ENCODE assay signal across 8 cellular contexts in the genomic region with DNA sequence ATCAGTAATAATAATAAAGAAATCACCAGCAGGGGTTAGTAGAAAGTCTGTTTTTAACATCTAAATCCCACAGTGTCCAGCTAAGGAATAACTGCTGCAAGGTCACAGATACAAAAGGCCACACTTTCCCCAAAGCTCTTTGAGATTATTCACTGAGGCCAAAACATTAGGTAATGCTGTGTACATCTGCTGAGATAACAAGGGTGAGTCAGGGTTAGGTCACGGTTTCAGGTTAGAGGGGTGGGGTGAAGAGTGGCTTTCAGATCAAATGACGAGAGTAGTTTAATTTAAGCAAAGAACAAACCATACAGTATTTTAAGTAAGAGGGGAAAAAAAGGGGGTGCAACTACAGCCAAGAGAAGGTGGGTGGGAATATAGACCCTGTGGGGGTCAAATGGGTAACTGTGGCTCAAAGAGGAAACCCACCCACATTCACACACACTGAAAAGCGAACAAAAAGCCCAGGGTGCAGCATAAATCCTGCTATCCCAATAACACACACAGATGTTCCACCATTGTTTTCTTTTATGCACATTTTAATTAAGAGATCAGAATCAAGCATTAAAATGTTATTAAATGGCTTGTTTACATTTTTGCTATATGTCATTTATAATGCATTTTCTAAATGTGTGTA.
DNase-seq lines count a peak whose midpoint lies in the region; ATAC-seq, FAIRE-seq and TF ChIP-seq lines count a peak whose summit lies in the region.

No MANE protein-coding gene starts in this region.

- H3K27ac ChIP-seq in HCT116 (ENCODE audit: low read depth, low read length) (peak overlapping the region; percentile 79), RWPE2 (ENCODE audit: poor library complexity, severe bottlenecking) (no peak overlapping the region)

- peak overlapping the region; percentile 65 for H3K4me2 ChIP-seq in HCT116 (ENCODE audit: low read length)

- CTCF ChIA-PET in HCT116 (lab: Charles Lee): interaction anchor here (1.0 kb wide), 1 partner anchor 121 kb away, joined by 3 read pairs; no protein-coding TSS in a partner anchor

- peak; percentile 93 for FAIRE-seq in islet of Langerhans (lab: Jason Lieb, UNC)
- no peak for FAIRE-seq in frontal cortex (lab: Jason Lieb, UNC)

- ATAC-seq in HCT116: peak; percentile 89
- peak; percentile 99 for ATAC-seq in RWPE2 (ENCODE audit: low read depth)

- H2AFZ ChIP-seq in HCT116 (ENCODE audit: low read depth, low read length, poor library complexity, severe bottlenecking): no peak overlapping the region

- H3K79me2 ChIP-seq in HCT116 (ENCODE audit: insufficient read depth, low read length): peaks cover 74% of the 10 kb centered on the region

- H3K9me3 ChIP-seq in HCT116 (ENCODE audit: control insufficient read depth in 1 of 2, insufficient read depth in 1 of 2, low read depth in 1 of 2, low read length in 2 of 2): no peaks in the 10 kb centered on the region
- no peaks in the 10 kb centered on the region for H3K9me3 ChIP-seq in RWPE2 (ENCODE audit: severe bottlenecking)

- H3K27me3 ChIP-seq in HCT116 (ENCODE audit: insufficient read depth, low read length): no peaks in the 10 kb centered on the region
- H3K27me3 ChIP-seq in RWPE2 (ENCODE audit: insufficient read depth, poor library complexity, severe bottlenecking): no peaks in the 10 kb centered on the region

- peaks cover 0 to 6% of the 10 kb centered on the region in 2 experiments; a peak in 1 of 4 replicates for H3K36me3 ChIP-seq in HCT116 (ENCODE audit: control insufficient read depth in 1 of 2, insufficient read depth in 2 of 2, low read length in 2 of 2)
- H3K36me3 ChIP-seq in RWPE2 (ENCODE audit: low read depth): no peaks in the 10 kb centered on the region

- H3K4me3 ChIP-seq in HCT116 (replicated peaks in 1 of 2; ENCODE audit: low read depth in 1 of 2, low read length in 2 of 2): peak overlapping the region in 1 of 2 experiments; percentile 23; a peak in 2 of 4 replicates
- H3K4me3 ChIP-seq in RWPE2 (ENCODE audit: severe bottlenecking): no peak overlapping the region

- H4K20me1 ChIP-seq in HCT116 (ENCODE audit: insufficient read depth): no peaks in the 10 kb centered on the region

- H3K9ac ChIP-seq in HCT116 (ENCODE audit: low read length): peak overlapping the region; percentile 56

- RAD21 ChIA-PET in HCT116 (lab: Charles Lee; ENCODE audit: low non-redundant PET in 1 of 2, low total read pairs in 2 of 2, uncharacterized antibody in 2 of 2, unreplicated experiment in 2 of 2): no interaction called here

- no TSS peak for BruUV-seq in HCT116 (replicated peaks; lab: Mats Ljungman, UMichigan)

- no peak for TF ChIP-seq POLR2A in HCT116 (IDR thresholded peaks at IDR 0.05; ENCODE audit: borderline replicate concordance, extremely low read depth, insufficient read depth, insufficient read length)

- intact Hi-C loops in HCT116 (cut with micrococcal nuclease): loop anchor here (5.0 kb wide), 1 partner anchor 59 kb away; no protein-coding TSS in a partner anchor

- no peaks in the 10 kb centered on the region for H3K9me2 ChIP-seq in HCT116 (ENCODE audit: insufficient read depth)

- H3K4me1 ChIP-seq in HCT116 (ENCODE audit: control insufficient read depth in 1 of 2, insufficient read depth in 2 of 2, low read length in 2 of 2): peaks cover 57 to 86% of the 10 kb centered on the region in 2 experiments
- H3K4me1 ChIP-seq in RWPE2 (ENCODE audit: insufficient read depth, poor library complexity, severe bottlenecking): peaks cover 18% of the 10 kb centered on the region

- POLR2A ChIA-PET in HCT116 (lab: Charles Lee): no interaction called here

- DNase-seq in ELF-1 (ENCODE audit: low read depth, low spot score) (peak; percentile 9), HCT116 (ENCODE audit: low read depth, low spot score) (peak; percentile 88), RWPE2 (ENCODE audit: low spot score) (no peak), SHP77 (lab: John Stamatoyannopoulos, UW) (no peak), NCI-H446 (lab: John Stamatoyannopoulos, UW) (no peak), frontal cortex (ENCODE audit: low spot score in 2 of 2) (no peak), NCI-H128 (lab: John Stamatoyannopoulos, UW; ENCODE audit: unreplicated experiment) (no peak)

- peak; percentile 52 for TF ChIP-seq RAD21 in HCT116 (IDR thresholded peaks at IDR 0.05; ENCODE audit: low read depth)

- TF ChIP-seq CTCF in HCT116 (IDR thresholded peaks at IDR 0.05 in 2 of 3, conservative IDR thresholded peaks at IDR 0.05 in 1 of 3; ENCODE audit: borderline replicate concordance in 1 of 3, insufficient read depth in 1 of 3, low read depth in 2 of 3, low read length in 2 of 3): no peak
- no peak for TF ChIP-seq CTCF in RWPE2 (IDR thresholded peaks at IDR 0.05; ENCODE audit: poor library complexity, severe bottlenecking)

TF ChIP-seq in HCT116, 20 proteins besides CTCF, POLR2A, EP300 and RAD21:
- TF ChIP-seq JUND (IDR thresholded peaks at IDR 0.05): peak; percentile 96
- TF ChIP-seq SRF (IDR thresholded peaks at IDR 0.05; ENCODE audit: low read depth): peak; percentile 73; the same call in 1 of the 2 replicates
- TF ChIP-seq, protein P1, sequence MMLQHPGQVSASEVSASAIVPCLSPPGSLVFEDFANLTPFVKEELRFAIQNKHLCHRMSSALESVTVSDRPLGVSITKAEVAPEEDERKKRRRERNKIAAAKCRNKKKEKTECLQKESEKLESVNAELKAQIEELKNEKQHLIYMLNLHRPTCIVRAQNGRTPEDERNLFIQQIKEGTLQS (IDR thresholded peaks at IDR 0.05): peak; percentile 68
- TF ChIP-seq EZH2phosphoT487 (IDR thresholded peaks at IDR 0.05; ENCODE audit: borderline replicate concordance): no peak
- TF ChIP-seq, protein P2, sequence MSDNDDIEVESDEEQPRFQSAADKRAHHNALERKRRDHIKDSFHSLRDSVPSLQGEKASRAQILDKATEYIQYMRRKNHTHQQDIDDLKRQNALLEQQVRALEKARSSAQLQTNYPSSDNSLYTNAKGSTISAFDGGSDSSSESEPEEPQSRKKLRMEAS (IDR thresholded peaks at IDR 0.05): peak; percentile 60; the same call in 1 of the 2 replicates
- TF ChIP-seq TCF7L2 (IDR thresholded peaks at IDR 0.05; ENCODE audit: borderline replicate concordance, extremely low read depth, insufficient read depth, insufficient read length): peak; percentile 75
- no peak for TF ChIP-seq ZNF274 (IDR thresholded peaks at IDR 0.05; ENCODE audit: low read depth, low read length)
- no peak for TF ChIP-seq ELF1 (IDR thresholded peaks at IDR 0.05; ENCODE audit: borderline replicate concordance, low read depth)
- TF ChIP-seq EZH2 (IDR thresholded peaks at IDR 0.05): no peak
- TF ChIP-seq EGR1 (IDR thresholded peaks at IDR 0.05; ENCODE audit: low read depth): no peak
- TF ChIP-seq, protein P3, sequence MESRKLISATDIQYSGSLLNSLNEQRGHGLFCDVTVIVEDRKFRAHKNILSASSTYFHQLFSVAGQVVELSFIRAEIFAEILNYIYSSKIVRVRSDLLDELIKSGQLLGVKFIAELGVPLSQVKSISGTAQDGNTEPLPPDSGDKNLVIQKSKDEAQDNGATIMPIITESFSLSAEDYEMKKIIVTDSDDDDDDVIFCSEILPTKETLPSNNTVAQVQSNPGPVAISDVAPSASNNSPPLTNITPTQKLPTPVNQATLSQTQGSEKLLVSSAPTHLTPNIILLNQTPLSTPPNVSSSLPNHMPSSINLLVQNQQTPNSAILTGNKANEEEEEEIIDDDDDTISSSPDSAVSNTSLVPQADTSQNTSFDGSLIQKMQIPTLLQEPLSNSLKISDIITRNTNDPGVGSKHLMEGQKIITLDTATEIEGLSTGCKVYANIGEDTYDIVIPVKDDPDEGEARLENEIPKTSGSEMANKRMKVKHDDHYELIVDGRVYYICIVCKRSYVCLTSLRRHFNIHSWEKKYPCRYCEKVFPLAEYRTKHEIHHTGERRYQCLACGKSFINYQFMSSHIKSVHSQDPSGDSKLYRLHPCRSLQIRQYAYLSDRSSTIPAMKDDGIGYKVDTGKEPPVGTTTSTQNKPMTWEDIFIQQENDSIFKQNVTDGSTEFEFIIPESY (IDR thresholded peaks at IDR 0.05; ENCODE audit: extremely low read depth, insufficient replicate concordance, low read length): peak; percentile 78
- TF ChIP-seq CEBPB (IDR thresholded peaks at IDR 0.05; ENCODE audit: low read depth): peak; percentile 94
- TF ChIP-seq SP1 (IDR thresholded peaks at IDR 0.05; ENCODE audit: low read depth): peak; percentile 98
- peak; percentile 94 for TF ChIP-seq CBX3 (IDR thresholded peaks at IDR 0.05; ENCODE audit: low read depth)
- no peak for TF ChIP-seq ZFX (IDR thresholded peaks at IDR 0.05)
- TF ChIP-seq FOSL1 (IDR thresholded peaks at IDR 0.05; ENCODE audit: low read depth): peak; percentile 97
- TF ChIP-seq SIN3A (IDR thresholded peaks at IDR 0.05; ENCODE audit: low read depth): peak; percentile 67; the same call in 1 of the 2 replicates
- TF ChIP-seq POLR2AphosphoS5 (IDR thresholded peaks at IDR 0.05; ENCODE audit: low read depth, low read length): peak; percentile 72
- TF ChIP-seq YY1 (IDR thresholded peaks at IDR 0.05; ENCODE audit: extremely low read depth, insufficient replicate concordance, low read depth, low read length): peak; percentile 80
- TF ChIP-seq, protein P4, sequence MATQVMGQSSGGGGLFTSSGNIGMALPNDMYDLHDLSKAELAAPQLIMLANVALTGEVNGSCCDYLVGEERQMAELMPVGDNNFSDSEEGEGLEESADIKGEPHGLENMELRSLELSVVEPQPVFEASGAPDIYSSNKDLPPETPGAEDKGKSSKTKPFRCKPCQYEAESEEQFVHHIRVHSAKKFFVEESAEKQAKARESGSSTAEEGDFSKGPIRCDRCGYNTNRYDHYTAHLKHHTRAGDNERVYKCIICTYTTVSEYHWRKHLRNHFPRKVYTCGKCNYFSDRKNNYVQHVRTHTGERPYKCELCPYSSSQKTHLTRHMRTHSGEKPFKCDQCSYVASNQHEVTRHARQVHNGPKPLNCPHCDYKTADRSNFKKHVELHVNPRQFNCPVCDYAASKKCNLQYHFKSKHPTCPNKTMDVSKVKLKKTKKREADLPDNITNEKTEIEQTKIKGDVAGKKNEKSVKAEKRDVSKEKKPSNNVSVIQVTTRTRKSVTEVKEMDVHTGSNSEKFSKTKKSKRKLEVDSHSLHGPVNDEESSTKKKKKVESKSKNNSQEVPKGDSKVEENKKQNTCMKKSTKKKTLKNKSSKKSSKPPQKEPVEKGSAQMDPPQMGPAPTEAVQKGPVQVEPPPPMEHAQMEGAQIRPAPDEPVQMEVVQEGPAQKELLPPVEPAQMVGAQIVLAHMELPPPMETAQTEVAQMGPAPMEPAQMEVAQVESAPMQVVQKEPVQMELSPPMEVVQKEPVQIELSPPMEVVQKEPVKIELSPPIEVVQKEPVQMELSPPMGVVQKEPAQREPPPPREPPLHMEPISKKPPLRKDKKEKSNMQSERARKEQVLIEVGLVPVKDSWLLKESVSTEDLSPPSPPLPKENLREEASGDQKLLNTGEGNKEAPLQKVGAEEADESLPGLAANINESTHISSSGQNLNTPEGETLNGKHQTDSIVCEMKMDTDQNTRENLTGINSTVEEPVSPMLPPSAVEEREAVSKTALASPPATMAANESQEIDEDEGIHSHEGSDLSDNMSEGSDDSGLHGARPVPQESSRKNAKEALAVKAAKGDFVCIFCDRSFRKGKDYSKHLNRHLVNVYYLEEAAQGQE (IDR thresholded peaks at IDR 0.05; ENCODE audit: low read depth): no peak
TF ChIP-seq in HCT116: peak in this region for 13.

Comparison
In these comparisons a context has a peak if more than half of its experiments do, and no peak if none do; other contexts are left out.
1. DNase-seq: peak in ELF-1 (single experiment) and HCT116 (single experiment); none in RWPE2 (single experiment), SHP77 (0 of 2), NCI-H446 (0 of 2), frontal cortex (0 of 2) and NCI-H128 (single experiment).